Comparison of ENCODE assay signal across 9 cellular contexts in genomic region chr9:136806631-136807201, GRCh38. TPM values are rescaled to one million over a fixed set of nuclear protein-coding genes. Genes with fewer than 3 reads are reported as not detected.
A peak's percentile ranks its signal among the peaks of the same experiment; 100 is the strongest.
DNase-seq lines count a peak whose midpoint lies in the region; ATAC-seq and TF ChIP-seq lines count a peak whose summit lies in the region.
"Had no signal": no experiment of that assay in that cellular context is flagged by ENCODE, and none has a peak within 500 bp of the region (broad histone marks: within the 10 kb centered on the region; RNA-seq: fewer than 3 reads in every experiment).

No MANE protein-coding gene starts in this region.

- peaks cover 0 to 16% (median 0%) of the 10 kb centered on the region in 4 donors for H3K36me3 ChIP-seq in sigmoid colon

- TF ChIP-seq CTCF in GM12875 (IDR thresholded peaks at IDR 0.05; ENCODE audit: borderline replicate concordance, insufficient read depth, low read depth, low read length) = no peak
- TF ChIP-seq CTCF in glutamatergic neuron (IDR thresholded peaks at IDR 0.05; ENCODE audit: partially characterized antibody, unreplicated experiment) = no peak
- TF ChIP-seq CTCF in sigmoid colon (IDR thresholded peaks at IDR 0.05) = no peak

- ATAC-seq in T-helper 17 cell = no peak

- peaks cover 0 to 46% (median 38%) of the 10 kb centered on the region in 4 donors for H3K4me1 ChIP-seq in sigmoid colon

- H3K36me3 Mint-ChIP-seq in T-helper 17 cell (ENCODE audit: low read depth) (peaks cover 2% of the 10 kb centered on the region), glutamatergic neuron (ENCODE audit: unreplicated experiment) (peaks cover 5% of the 10 kb centered on the region)

- TF ChIP-seq EP300 in sigmoid colon (IDR thresholded peaks at IDR 0.05) = no peak

- peaks cover 0 to 9% (median 9%) of the 10 kb centered on the region in 3 donors for H3K27me3 ChIP-seq in sigmoid colon

- H3K27me3 Mint-ChIP-seq in T-helper 17 cell (no peaks in the 10 kb centered on the region), glutamatergic neuron (ENCODE audit: unreplicated experiment) (peaks cover 12% of the 10 kb centered on the region)

- WGBS in sigmoid colon, 2 donors = 53 to 73% methylated on average over 25 of the region's 25 CpGs

- DNase-seq in T-helper 17 cell = no peak
- no peak for DNase-seq in glutamatergic neuron
- peak; percentile 65 for DNase-seq in sigmoid colon
- no peak for DNase-seq in globus pallidus (ENCODE audit: low spot score)
- no peak for DNase-seq in ecto neural progenitor cell (ENCODE audit: low spot score)
- DNase-seq in NCI-H510A treated with DMSO at 0.1 percent for 48 hours (lab: John Stamatoyannopoulos, UW) = no peak
- no peak for DNase-seq in NCI-H2081 treated with DMSO at 0.1 percent for 48 hours (lab: John Stamatoyannopoulos, UW)
- DNase-seq: dermis blood vessel endothelial cell had no signal

- intact Hi-C loops in sigmoid colon (cut with DNase I) = no loop called here

- H3K4me3 Mint-ChIP-seq in T-helper 17 cell (peak overlapping the region; percentile 90), glutamatergic neuron (ENCODE audit: unreplicated experiment) (peak overlapping the region; percentile 81)

- no peaks in the 10 kb centered on the region for H3K9me3 ChIP-seq in T-helper 17 cell (ENCODE audit: control insufficient read depth, low read length, poor library complexity, severe bottlenecking)
- H3K9me3 ChIP-seq in sigmoid colon = no peaks in the 10 kb centered on the region

- H3K27ac Mint-ChIP-seq in T-helper 17 cell (peak overlapping the region; percentile 78), glutamatergic neuron (ENCODE audit: unreplicated experiment) (peak overlapping the region; percentile 72)

- peak overlapping the region; percentile 97 for H3K4me3 ChIP-seq in GM12875 (ENCODE audit: low read depth, low read length)
- H3K4me3 ChIP-seq in sigmoid colon = peak overlapping the region; percentile 49 to 98 (median 90)

- H3K4me1 Mint-ChIP-seq in T-helper 17 cell (peaks cover 10% of the 10 kb centered on the region), glutamatergic neuron (ENCODE audit: low read depth, unreplicated experiment) (peaks cover 15% of the 10 kb centered on the region)

- peaks cover 26% of the 10 kb centered on the region for H3K9me3 Mint-ChIP-seq in glutamatergic neuron (ENCODE audit: unreplicated experiment)

- peak overlapping the region; percentile 87 to 94 (median 89) for H3K27ac ChIP-seq in sigmoid colon

- no peak for TF ChIP-seq POLR2A in sigmoid colon (IDR thresholded peaks at IDR 0.05)

RNA-seq across cellular contexts. Expression of gene RABL6, which starts 1.0 kb away (rescaled TPM):
- total RNA-seq in T-helper 17 cell (10 to 100 TPM; 55.6 to 59.7 TPM), glutamatergic neuron (ENCODE audit: unreplicated experiment) (149 TPM), sigmoid colon (10 to 100 TPM; 36.0 to 55.9 (median 49.9) TPM)
- polyA plus RNA-seq in sigmoid colon = 100 to 1,000 TPM in 1 of 3 donors, 10 to 100 TPM in 2; 63.1 to 103 (median 68.7) TPM

RNA-seq across cellular contexts. Expression of gene CCDC183, which starts 10.6 kb away (rescaled TPM):
- total RNA-seq in T-helper 17 cell (1 to 10 TPM; 1.8 to 2.2 TPM), glutamatergic neuron (ENCODE audit: unreplicated experiment) (20.0 TPM), sigmoid colon (1 to 10 TPM in 2 of 4 donors, under 1 TPM in 1, not detected in 1; 0.71 to 1.5 (median 1.1) TPM)
- 1 to 10 TPM; 3.0 to 3.5 (median 3.0) TPM for polyA plus RNA-seq in sigmoid colon

RNA-seq across cellular contexts. Expression of gene TMEM141, which starts 15.6 kb away (rescaled TPM):
- total RNA-seq in T-helper 17 cell = 10 to 100 TPM; 16.5 to 21.8 TPM
- 46.1 TPM for total RNA-seq in glutamatergic neuron (ENCODE audit: unreplicated experiment)
- 10 to 100 TPM; 37.5 to 84.7 (median 63.2) TPM for total RNA-seq in sigmoid colon
- polyA plus RNA-seq in sigmoid colon = 100 to 1,000 TPM; 345 to 629 (median 415) TPM

RNA-seq across cellular contexts. Expression of gene AJM1, which starts 35.6 kb away (rescaled TPM):
- total RNA-seq in T-helper 17 cell = 1 to 10 TPM; 2.9 to 3.7 TPM
- 15.3 TPM for total RNA-seq in glutamatergic neuron (ENCODE audit: unreplicated experiment)
- 1 to 10 TPM in 3 of 4 donors, under 1 TPM in 1; 0.82 to 8.6 (median 5.2) TPM for total RNA-seq in sigmoid colon
- polyA plus RNA-seq in sigmoid colon = 1 to 10 TPM in 2 of 3 donors, under 1 TPM in 1; 0.46 to 6.7 (median 1.8) TPM

RNA-seq across cellular contexts. Expression of gene LCN15, which starts 42.4 kb away (rescaled TPM):
- total RNA-seq in T-helper 17 cell (not detected), glutamatergic neuron (ENCODE audit: unreplicated experiment) (1.9 TPM), sigmoid colon (not detected)
- 1 to 10 TPM in 2 of 3 donors, under 1 TPM in 1; 0.70 to 9.0 (median 6.6) TPM for polyA plus RNA-seq in sigmoid colon
- total RNA-seq: dermis blood vessel endothelial cell had no signal
